ENCODE assay signal across 1 cellular context in the genomic region with DNA sequence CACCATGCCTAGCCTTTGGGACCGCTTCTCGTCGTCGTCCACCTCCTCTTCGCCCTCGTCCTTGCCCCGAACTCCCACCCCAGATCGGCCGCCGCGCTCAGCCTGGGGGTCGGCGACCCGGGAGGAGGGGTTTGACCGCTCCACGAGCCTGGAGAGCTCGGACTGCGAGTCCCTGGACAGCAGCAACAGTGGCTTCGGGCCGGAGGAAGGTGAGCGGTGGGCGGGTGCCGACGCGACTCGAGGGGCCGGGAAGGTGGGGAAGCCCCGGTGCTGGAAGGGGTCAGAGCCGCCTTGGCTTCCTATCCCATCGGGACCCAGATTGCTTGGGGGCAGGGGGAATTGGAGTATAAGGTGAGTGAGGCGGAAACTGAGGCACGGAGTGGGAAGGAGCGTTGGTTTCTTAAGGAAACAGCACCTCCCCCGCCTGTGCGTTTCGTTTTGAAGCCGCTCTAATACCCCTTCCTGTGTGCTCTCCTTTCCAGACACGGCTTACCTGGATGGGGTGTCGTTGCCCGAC.
TF ChIP-seq lines count a peak whose summit lies in the region.

No MANE protein-coding gene starts in this region.

TF ChIP-seq in K562, 482 proteins besides CTCF, POLR2A, EP300 and RAD21 (continued from another document and continues in another):
- TF ChIP-seq, protein P1, sequence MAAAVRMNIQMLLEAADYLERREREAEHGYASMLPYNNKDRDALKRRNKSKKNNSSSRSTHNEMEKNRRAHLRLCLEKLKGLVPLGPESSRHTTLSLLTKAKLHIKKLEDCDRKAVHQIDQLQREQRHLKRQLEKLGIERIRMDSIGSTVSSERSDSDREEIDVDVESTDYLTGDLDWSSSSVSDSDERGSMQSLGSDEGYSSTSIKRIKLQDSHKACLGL (CRISPR knock-in tag; IDR thresholded peaks at IDR 0.05; ENCODE audit: borderline replicate concordance, poor library complexity, severe bottlenecking) = no peak
- TF ChIP-seq SIX5 (IDR thresholded peaks at IDR 0.05; ENCODE audit: borderline replicate concordance in 1 of 2, insufficient read depth in 1 of 2, low read depth in 1 of 2, low read length in 2 of 2) (no peak), MYC (IDR thresholded peaks at IDR 0.05; ENCODE audit: low read depth, low read length) (no peak), MYC (CRISPR knock-in tag; IDR thresholded peaks at IDR 0.05; ENCODE audit: borderline replicate concordance, low read depth) (no peak), FUS (optimal IDR thresholded peaks at IDR 0.05; ENCODE audit: low read depth, low read length) (no peak), KLF1 (tag; IDR thresholded peaks at IDR 0.05) (no peak), MEIS2 (IDR thresholded peaks at IDR 0.05; ENCODE audit: partially characterized antibody) (no peak), SRSF3 (IDR thresholded peaks at IDR 0.05; ENCODE audit: insufficient read depth, low read length) (0 out of 2 replicates have a peak, but pooled peaks have one; percentile 47), ZNF143 (CRISPR knock-in tag; IDR thresholded peaks at IDR 0.05) (peak; percentile 54; the same call in 1 of the 2 replicates), IRF2 (CRISPR knock-in tag; IDR thresholded peaks at IDR 0.05) (no peak), RBM14 (IDR thresholded peaks at IDR 0.05; ENCODE audit: borderline replicate concordance, insufficient read depth, low read depth, low read length) (peak; percentile 99), ZNF696 (CRISPR knock-in tag; conservative IDR thresholded peaks at IDR 0.05) (no peak), CBFA2T2 (conservative IDR thresholded peaks at IDR 0.05) (no peak), ZNF384 (IDR thresholded peaks at IDR 0.05; ENCODE audit: low read depth, low read length) (no peak), ZNF431 (CRISPR knock-in tag; IDR thresholded peaks at IDR 0.05) (peak; percentile 35), MED1 (CRISPR knock-in tag; IDR thresholded peaks at IDR 0.05; ENCODE audit: borderline replicate concordance) (no peak), HNRNPL (IDR thresholded peaks at IDR 0.05; ENCODE audit: low read depth, low read length) (no peak), ETS2 (tag; IDR thresholded peaks at IDR 0.05; ENCODE audit: borderline replicate concordance, poor library complexity, severe bottlenecking) (no peak), HIVEP1 (CRISPR knock-in tag; IDR thresholded peaks at IDR 0.05) (no peak), FIP1L1 (IDR thresholded peaks at IDR 0.05; ENCODE audit: low read depth, low read length, poor library complexity, severe bottlenecking) (peak; percentile 97), ZNF239 (CRISPR knock-in tag; IDR thresholded peaks at IDR 0.05) (no peak), SIN3B (IDR thresholded peaks at IDR 0.05; ENCODE audit: low read depth) (no peak), KAT2B (IDR thresholded peaks at IDR 0.05; ENCODE audit: low read depth, low read length) (no peak), ZBTB8A (IDR thresholded peaks at IDR 0.05; ENCODE audit: partially characterized antibody) (no peak), ZNF766 (CRISPR knock-in tag; conservative IDR thresholded peaks at IDR 0.05) (no peak), ZNF232 (CRISPR knock-in tag; IDR thresholded peaks at IDR 0.05) (no peak), HDAC1 (IDR thresholded peaks at IDR 0.05) (peak in 1 of 2 experiments; percentile 44; a peak in 1 of 4 replicates), PPARD (CRISPR knock-in tag; IDR thresholded peaks at IDR 0.05) (no peak), BDP1 (IDR thresholded peaks at IDR 0.05; ENCODE audit: insufficient read depth, insufficient read length) (no peak), RBM34 (IDR thresholded peaks at IDR 0.05; ENCODE audit: borderline replicate concordance, insufficient read depth, low read length) (no peak), ZNF121 (CRISPR knock-in tag; conservative IDR thresholded peaks at IDR 0.05) (no peak), STAG1 (CRISPR knock-in tag; IDR thresholded peaks at IDR 0.05; ENCODE audit: borderline replicate concordance) (no peak), THRAP3 (IDR thresholded peaks at IDR 0.05; ENCODE audit: borderline replicate concordance) (no peak), ZKSCAN3 (CRISPR knock-in tag; IDR thresholded peaks at IDR 0.05) (no peak)
- TF ChIP-seq, protein P2, sequence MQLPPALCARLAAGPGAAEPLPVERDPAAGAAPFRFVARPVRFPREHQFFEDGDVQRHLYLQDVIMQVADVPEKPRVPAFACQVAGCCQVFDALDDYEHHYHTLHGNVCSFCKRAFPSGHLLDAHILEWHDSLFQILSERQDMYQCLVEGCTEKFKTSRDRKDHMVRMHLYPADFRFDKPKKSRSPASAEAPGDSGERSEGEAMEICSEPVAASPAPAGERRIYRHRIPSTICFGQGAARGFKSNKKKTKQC (CRISPR knock-in tag; IDR thresholded peaks at IDR 0.05) = 0 out of 2 replicates have a peak, but pooled peaks have one; percentile 59
- TF ChIP-seq, protein P3, sequence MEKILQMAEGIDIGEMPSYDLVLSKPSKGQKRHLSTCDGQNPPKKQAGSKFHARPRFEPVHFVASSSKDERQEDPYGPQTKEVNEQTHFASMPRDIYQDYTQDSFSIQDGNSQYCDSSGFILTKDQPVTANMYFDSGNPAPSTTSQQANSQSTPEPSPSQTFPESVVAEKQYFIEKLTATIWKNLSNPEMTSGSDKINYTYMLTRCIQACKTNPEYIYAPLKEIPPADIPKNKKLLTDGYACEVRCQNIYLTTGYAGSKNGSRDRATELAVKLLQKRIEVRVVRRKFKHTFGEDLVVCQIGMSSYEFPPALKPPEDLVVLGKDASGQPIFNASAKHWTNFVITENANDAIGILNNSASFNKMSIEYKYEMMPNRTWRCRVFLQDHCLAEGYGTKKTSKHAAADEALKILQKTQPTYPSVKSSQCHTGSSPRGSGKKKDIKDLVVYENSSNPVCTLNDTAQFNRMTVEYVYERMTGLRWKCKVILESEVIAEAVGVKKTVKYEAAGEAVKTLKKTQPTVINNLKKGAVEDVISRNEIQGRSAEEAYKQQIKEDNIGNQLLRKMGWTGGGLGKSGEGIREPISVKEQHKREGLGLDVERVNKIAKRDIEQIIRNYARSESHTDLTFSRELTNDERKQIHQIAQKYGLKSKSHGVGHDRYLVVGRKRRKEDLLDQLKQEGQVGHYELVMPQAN (IDR thresholded peaks at IDR 0.05; ENCODE audit: borderline replicate concordance) = peak; percentile 73
- TF ChIP-seq, protein P4, sequence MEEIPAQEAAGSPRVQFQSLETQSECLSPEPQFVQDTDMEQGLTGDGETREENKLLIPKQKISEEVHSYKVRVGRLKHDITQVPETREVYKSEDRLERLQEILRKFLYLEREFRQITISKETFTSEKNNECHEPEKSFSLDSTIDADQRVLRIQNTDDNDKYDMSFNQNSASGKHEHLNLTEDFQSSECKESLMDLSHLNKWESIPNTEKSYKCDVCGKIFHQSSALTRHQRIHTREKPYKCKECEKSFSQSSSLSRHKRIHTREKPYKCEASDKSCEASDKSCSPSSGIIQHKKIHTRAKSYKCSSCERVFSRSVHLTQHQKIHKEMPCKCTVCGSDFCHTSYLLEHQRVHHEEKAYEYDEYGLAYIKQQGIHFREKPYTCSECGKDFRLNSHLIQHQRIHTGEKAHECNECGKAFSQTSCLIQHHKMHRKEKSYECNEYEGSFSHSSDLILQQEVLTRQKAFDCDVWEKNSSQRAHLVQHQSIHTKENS (CRISPR knock-in tag; IDR thresholded peaks at IDR 0.05) = 0 out of 2 replicates have a peak, but pooled peaks have one; percentile 1
- TF ChIP-seq, protein P5, sequence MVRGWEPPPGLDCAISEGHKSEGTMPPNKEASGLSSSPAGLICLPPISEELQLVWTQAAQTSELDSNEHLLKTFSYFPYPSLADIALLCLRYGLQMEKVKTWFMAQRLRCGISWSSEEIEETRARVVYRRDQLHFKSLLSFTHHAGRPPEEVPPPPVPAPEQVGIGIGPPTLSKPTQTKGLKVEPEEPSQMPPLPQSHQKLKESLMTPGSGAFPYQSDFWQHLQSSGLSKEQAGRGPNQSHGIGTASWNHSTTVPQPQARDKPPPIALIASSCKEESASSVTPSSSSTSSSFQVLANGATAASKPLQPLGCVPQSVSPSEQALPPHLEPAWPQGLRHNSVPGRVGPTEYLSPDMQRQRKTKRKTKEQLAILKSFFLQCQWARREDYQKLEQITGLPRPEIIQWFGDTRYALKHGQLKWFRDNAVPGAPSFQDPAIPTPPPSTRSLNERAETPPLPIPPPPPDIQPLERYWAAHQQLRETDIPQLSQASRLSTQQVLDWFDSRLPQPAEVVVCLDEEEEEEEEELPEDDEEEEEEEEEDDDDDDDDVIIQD (CRISPR knock-in tag; IDR thresholded peaks at IDR 0.05) = no peak
- TF ChIP-seq, protein P6, sequence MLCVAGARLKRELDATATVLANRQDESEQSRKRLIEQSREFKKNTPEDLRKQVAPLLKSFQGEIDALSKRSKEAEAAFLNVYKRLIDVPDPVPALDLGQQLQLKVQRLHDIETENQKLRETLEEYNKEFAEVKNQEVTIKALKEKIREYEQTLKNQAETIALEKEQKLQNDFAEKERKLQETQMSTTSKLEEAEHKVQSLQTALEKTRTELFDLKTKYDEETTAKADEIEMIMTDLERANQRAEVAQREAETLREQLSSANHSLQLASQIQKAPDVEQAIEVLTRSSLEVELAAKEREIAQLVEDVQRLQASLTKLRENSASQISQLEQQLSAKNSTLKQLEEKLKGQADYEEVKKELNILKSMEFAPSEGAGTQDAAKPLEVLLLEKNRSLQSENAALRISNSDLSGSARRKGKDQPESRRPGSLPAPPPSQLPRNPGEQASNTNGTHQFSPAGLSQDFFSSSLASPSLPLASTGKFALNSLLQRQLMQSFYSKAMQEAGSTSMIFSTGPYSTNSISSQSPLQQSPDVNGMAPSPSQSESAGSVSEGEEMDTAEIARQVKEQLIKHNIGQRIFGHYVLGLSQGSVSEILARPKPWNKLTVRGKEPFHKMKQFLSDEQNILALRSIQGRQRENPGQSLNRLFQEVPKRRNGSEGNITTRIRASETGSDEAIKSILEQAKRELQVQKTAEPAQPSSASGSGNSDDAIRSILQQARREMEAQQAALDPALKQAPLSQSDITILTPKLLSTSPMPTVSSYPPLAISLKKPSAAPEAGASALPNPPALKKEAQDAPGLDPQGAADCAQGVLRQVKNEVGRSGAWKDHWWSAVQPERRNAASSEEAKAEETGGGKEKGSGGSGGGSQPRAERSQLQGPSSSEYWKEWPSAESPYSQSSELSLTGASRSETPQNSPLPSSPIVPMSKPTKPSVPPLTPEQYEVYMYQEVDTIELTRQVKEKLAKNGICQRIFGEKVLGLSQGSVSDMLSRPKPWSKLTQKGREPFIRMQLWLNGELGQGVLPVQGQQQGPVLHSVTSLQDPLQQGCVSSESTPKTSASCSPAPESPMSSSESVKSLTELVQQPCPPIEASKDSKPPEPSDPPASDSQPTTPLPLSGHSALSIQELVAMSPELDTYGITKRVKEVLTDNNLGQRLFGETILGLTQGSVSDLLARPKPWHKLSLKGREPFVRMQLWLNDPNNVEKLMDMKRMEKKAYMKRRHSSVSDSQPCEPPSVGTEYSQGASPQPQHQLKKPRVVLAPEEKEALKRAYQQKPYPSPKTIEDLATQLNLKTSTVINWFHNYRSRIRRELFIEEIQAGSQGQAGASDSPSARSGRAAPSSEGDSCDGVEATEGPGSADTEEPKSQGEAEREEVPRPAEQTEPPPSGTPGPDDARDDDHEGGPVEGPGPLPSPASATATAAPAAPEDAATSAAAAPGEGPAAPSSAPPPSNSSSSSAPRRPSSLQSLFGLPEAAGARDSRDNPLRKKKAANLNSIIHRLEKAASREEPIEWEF (CRISPR knock-in tag; IDR thresholded peaks at IDR 0.05) = no peak
- TF ChIP-seq, protein P7, sequence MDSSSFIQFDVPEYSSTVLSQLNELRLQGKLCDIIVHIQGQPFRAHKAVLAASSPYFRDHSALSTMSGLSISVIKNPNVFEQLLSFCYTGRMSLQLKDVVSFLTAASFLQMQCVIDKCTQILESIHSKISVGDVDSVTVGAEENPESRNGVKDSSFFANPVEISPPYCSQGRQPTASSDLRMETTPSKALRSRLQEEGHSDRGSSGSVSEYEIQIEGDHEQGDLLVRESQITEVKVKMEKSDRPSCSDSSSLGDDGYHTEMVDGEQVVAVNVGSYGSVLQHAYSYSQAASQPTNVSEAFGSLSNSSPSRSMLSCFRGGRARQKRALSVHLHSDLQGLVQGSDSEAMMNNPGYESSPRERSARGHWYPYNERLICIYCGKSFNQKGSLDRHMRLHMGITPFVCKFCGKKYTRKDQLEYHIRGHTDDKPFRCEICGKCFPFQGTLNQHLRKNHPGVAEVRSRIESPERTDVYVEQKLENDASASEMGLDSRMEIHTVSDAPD (CRISPR knock-in tag; IDR thresholded peaks at IDR 0.05) = no peak
